Comparison of ENCODE assay signal across 8 cellular contexts in the genomic region with DNA sequence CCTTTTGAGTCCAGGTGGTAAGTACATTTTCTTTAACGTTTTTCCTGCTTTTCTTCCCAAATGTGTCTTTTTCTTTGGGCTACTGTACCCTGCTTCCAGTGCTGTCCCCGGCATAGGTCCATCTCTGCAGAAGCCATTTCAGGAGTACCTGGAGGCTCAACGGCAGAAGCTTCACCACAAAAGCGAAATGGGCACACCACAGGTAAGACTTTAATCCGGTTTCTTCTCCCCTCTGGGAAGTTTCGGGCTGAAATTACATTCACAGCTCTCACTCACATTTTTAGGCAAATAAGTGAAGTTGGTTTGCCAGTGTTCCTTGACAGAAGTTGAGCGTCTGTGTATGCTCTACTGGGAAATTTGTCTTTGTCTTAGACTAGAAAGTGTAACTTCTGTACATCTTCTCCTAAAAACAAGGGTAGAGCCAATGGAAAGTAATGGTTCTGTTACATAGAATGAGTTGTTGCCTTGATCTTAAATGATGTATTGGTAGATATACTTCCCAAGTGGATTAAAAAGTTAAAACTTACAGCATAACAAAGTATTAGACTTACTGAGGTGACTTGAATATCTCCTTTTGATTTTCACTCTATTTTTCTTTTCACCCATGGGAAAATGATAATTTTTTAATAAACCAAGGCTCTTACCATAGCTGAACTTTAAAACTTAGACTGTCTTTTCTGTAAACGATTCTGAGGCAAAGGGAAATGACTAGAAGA. TPM values are rescaled to one million over a fixed set of nuclear protein-coding genes. Genes with fewer than 3 reads are reported as not detected.
A peak's percentile ranks its signal among the peaks of the same experiment; 100 is the strongest.
DNase-seq lines count a peak whose midpoint lies in the region; TF ChIP-seq lines count a peak whose summit lies in the region.

No MANE protein-coding gene starts in this region.

- H3K4me3 ChIP-seq in left ventricle myocardium inferior (peak overlapping the region; percentile 65), skin epidermis (peak overlapping the region; percentile 39 to 86 (median 56))

- H3K36me3 Mint-ChIP-seq in activated T-helper 2 cell treated with anti-CD3 and anti-CD28 coated beads, Interferon-gamma antibody, Interleukin-2, Interleukin-4, amounts not matched to agents 10 μg/mL and 5 μg/mL and 100 μg/mL, durations not matched to agents 14 hours and 24 hours and 36 hours (ENCODE audit: low read depth), result peaks cover 66% of the 10 kb centered on the region

- H3K36me3 ChIP-seq in left ventricle myocardium inferior, result peaks cover 15% of the 10 kb centered on the region

- peak; percentile 22 for DNase-seq in AG09319 (ENCODE audit: extremely low read depth, low read depth)
- DNase-seq in activated T-helper 2 cell treated with anti-CD3 and anti-CD28 coated beads, Interferon-gamma antibody, Interleukin-2, Interleukin-4, amounts not matched to agents 10 μg/mL and 5 μg/mL and 100 μg/mL, durations not matched to agents 14 hours and 24 hours and 36 hours (ENCODE audit: low spot score), result peak; percentile 49
- DNase-seq in left ventricle myocardium inferior, result no peak
- no peak for DNase-seq in iPS-NIHi11 (ENCODE audit: low spot score)
- no peak for DNase-seq in HuH-7 (ENCODE audit: low spot score)
- no peak for DNase-seq in hepatic stellate cell (ENCODE audit: low spot score)

- H3K4me3 Mint-ChIP-seq in activated T-helper 2 cell treated with anti-CD3 and anti-CD28 coated beads, Interferon-gamma antibody, Interleukin-2, Interleukin-4, amounts not matched to agents 10 μg/mL and 5 μg/mL and 100 μg/mL, durations not matched to agents 14 hours and 24 hours and 36 hours (ENCODE audit: low read depth), result peak overlapping the region; percentile 98

- H3K9me3 Mint-ChIP-seq in activated T-helper 2 cell treated with anti-CD3 and anti-CD28 coated beads, Interferon-gamma antibody, Interleukin-2, Interleukin-4, amounts not matched to agents 10 μg/mL and 5 μg/mL and 100 μg/mL, durations not matched to agents 14 hours and 24 hours and 36 hours, result no peaks in the 10 kb centered on the region

- peaks cover 30% of the 10 kb centered on the region for H3K4me1 Mint-ChIP-seq in activated T-helper 2 cell treated with anti-CD3 and anti-CD28 coated beads, Interferon-gamma antibody, Interleukin-2, Interleukin-4, amounts not matched to agents 10 μg/mL and 5 μg/mL and 100 μg/mL, durations not matched to agents 14 hours and 24 hours and 36 hours (ENCODE audit: low read depth)

- no peak for TF ChIP-seq EP300 in Ishikawa (IDR thresholded peaks at IDR 0.05; ENCODE audit: borderline replicate concordance)

- no peak for TF ChIP-seq CTCF in AG09319 (IDR thresholded peaks at IDR 0.05; ENCODE audit: low read depth, low read length)
- no peak for TF ChIP-seq CTCF in left ventricle myocardium inferior (IDR thresholded peaks at IDR 0.05; ENCODE audit: borderline replicate concordance)

- no peak for TF ChIP-seq RAD21 in Ishikawa (IDR thresholded peaks at IDR 0.05; ENCODE audit: low read depth)

- intact Hi-C loops in activated T-helper 2 cell treated with anti-CD3 and anti-CD28 coated beads, Interferon-gamma antibody, Interleukin-2, Interleukin-4, amounts not matched to agents 10 μg/mL and 5 μg/mL and 100 μg/mL, durations not matched to agents 14 hours and 24 hours and 36 hours (cut with micrococcal nuclease), result no loop called here
- intact Hi-C loops in left ventricle myocardium inferior (cut with micrococcal nuclease), result loop anchor here (5.0 kb wide), 1 partner anchor 81 kb away; no protein-coding TSS in a partner anchor

- H3K4me1 ChIP-seq in left ventricle myocardium inferior, result peaks cover 53% of the 10 kb centered on the region

- H3K27me3 Mint-ChIP-seq in activated T-helper 2 cell treated with anti-CD3 and anti-CD28 coated beads, Interferon-gamma antibody, Interleukin-2, Interleukin-4, amounts not matched to agents 10 μg/mL and 5 μg/mL and 100 μg/mL, durations not matched to agents 14 hours and 24 hours and 36 hours (ENCODE audit: low read depth), result peaks cover 4% of the 10 kb centered on the region

- H3K27ac Mint-ChIP-seq in activated T-helper 2 cell treated with anti-CD3 and anti-CD28 coated beads, Interferon-gamma antibody, Interleukin-2, Interleukin-4, amounts not matched to agents 10 μg/mL and 5 μg/mL and 100 μg/mL, durations not matched to agents 14 hours and 24 hours and 36 hours, result peak overlapping the region; percentile 99

- no peaks in the 10 kb centered on the region for H3K9me3 ChIP-seq in left ventricle myocardium inferior (replicated peaks)

- peak overlapping the region; percentile 89 for H3K27ac ChIP-seq in left ventricle myocardium inferior (replicated peaks)
- peak overlapping the region; percentile 84 to 100 (median 97) for H3K27ac ChIP-seq in skin epidermis

- no peaks in the 10 kb centered on the region for H3K27me3 ChIP-seq in left ventricle myocardium inferior (ENCODE audit: low read depth)

TF ChIP-seq in Ishikawa, 13 proteins besides CTCF, POLR2A, EP300 and RAD21:
- 0 out of 2 replicates have a peak, but pooled peaks have one; percentile 12 for TF ChIP-seq YY1 (IDR thresholded peaks at IDR 0.05; ENCODE audit: low read depth)
- no peak for TF ChIP-seq TCF12 (IDR thresholded peaks at IDR 0.05; ENCODE audit: low read depth)
- no peak for TF ChIP-seq CEBPB (IDR thresholded peaks at IDR 0.05)
- TF ChIP-seq TEAD4 (IDR thresholded peaks at IDR 0.05), result no peak

RNA-seq across cellular contexts. Expression of a gene that starts 54.4 kb away (rescaled TPM):
- total RNA-seq in activated T-helper 2 cell treated with anti-CD3 and anti-CD28 coated beads, Interferon-gamma antibody, Interleukin-2, Interleukin-4, amounts not matched to agents 10 μg/mL and 5 μg/mL and 100 μg/mL, durations not matched to agents 14 hours and 24 hours and 36 hours, result 8.2 and 9.3 TPM in 2 replicates
- 7.8 TPM for total RNA-seq in left ventricle myocardium inferior

RNA-seq across cellular contexts. Expression of a gene that starts 54.6 kb away (rescaled TPM):
- 65.9 and 70.1 TPM in 2 replicates for total RNA-seq in activated T-helper 2 cell treated with anti-CD3 and anti-CD28 coated beads, Interferon-gamma antibody, Interleukin-2, Interleukin-4, amounts not matched to agents 10 μg/mL and 5 μg/mL and 100 μg/mL, durations not matched to agents 14 hours and 24 hours and 36 hours
- 20.3 TPM for total RNA-seq in left ventricle myocardium inferior

Comparison
In these comparisons a context has a peak if more than half of its experiments do, and no peak if none do; other contexts are left out.
1. DNase-seq: peak in AG09319 (single experiment) and activated T-helper 2 cell treated with anti-CD3 and anti-CD28 coated beads, Interferon-gamma antibody, Interleukin-2, Interleukin-4, amounts not matched to agents 10 μg/mL and 5 μg/mL and 100 μg/mL, durations not matched to agents 14 hours and 24 hours and 36 hours (single experiment); none in left ventricle myocardium inferior (single experiment), iPS-NIHi11 (single experiment), HuH-7 (single experiment) and hepatic stellate cell (single experiment).